In genomic region chr12:117063162-117063911, GRCh38 we compare ENCODE assay signal across 8 cellular contexts. TPM values are rescaled to one million over a fixed set of nuclear protein-coding genes. Genes with fewer than 3 reads are reported as not detected.
DNase-seq lines count a peak whose midpoint lies in the region; ATAC-seq, FAIRE-seq and TF ChIP-seq lines count a peak whose summit lies in the region.

No MANE protein-coding gene starts in this region.

- peaks cover 39 to 52% (median 41%) of the 10 kb centered on the region in 3 donors for H3K4me1 Mint-ChIP-seq in CD8-positive, alpha-beta memory T cell
- peaks cover 46% of the 10 kb centered on the region for H3K4me1 Mint-ChIP-seq in GM23338
- H3K4me1 Mint-ChIP-seq in WTC11 = peaks cover 40% of the 10 kb centered on the region

- no peaks in the 10 kb centered on the region for H3K79me2 ChIP-seq in GM23338 (replicated peaks; ENCODE audit: insufficient read depth)

- no peaks in the 10 kb centered on the region for H3K36me3 ChIP-seq in CD8-positive, alpha-beta memory T cell (ENCODE audit: insufficient read depth, low read length)
- H3K36me3 ChIP-seq in GM23338 (ENCODE audit: insufficient read depth) (no peaks in the 10 kb centered on the region), urinary bladder (ENCODE audit: insufficient read depth) (no peaks in the 10 kb centered on the region)

- peak overlapping the region; percentile 93; the same call in 1 of the 2 replicates for H2AFZ ChIP-seq in GM23338

- H3K4me2 ChIP-seq in GM23338 = peak overlapping the region; percentile 71; the same call in 1 of the 2 replicates

- H3K36me3 Mint-ChIP-seq in CD8-positive, alpha-beta memory T cell = no peaks in the 10 kb centered on the region
- H3K36me3 Mint-ChIP-seq in GM23338 (ENCODE audit: low read depth) (no peaks in the 10 kb centered on the region), WTC11 (no peaks in the 10 kb centered on the region)

- peak overlapping the region; percentile 71 to 84 (median 80) for H3K4me3 Mint-ChIP-seq in CD8-positive, alpha-beta memory T cell
- H3K4me3 Mint-ChIP-seq in GM23338 (no peak overlapping the region), WTC11 (no peak overlapping the region)

- peak; percentile 12 to 56 (median 38) for DNase-seq in CD8-positive, alpha-beta memory T cell
- DNase-seq in GM23338 (ENCODE audit: low spot score) (peak; percentile 27), WTC11 (ENCODE audit: low spot score) (no peak), hypothalamus (lab: John Stamatoyannopoulos, UW) (peak in 31 of 51 donors; percentile 8 to 59 (median 34)), COLO668 (lab: John Stamatoyannopoulos, UW; ENCODE audit: unreplicated experiment) (no peak), frontal cortex (ENCODE audit: low spot score in 2 of 2) (no peak)

- TF ChIP-seq CTCF in GM23338 (conservative IDR thresholded peaks at IDR 0.05; ENCODE audit: low read depth in 2 of 2) (no peak), WTC11 (IDR thresholded peaks at IDR 0.05) (no peak)

- POLR2A ChIA-PET in CD8-positive, alpha-beta memory T cell (lab: Charles Lee) = interaction anchor here (0.5 to 1.0 kb wide), 3 partner anchors 32 to 68 kb away, joined by 3 to 11 read pairs (median 3); no protein-coding TSS in a partner anchor
- POLR2A ChIA-PET in WTC11 (lab: Charles Lee) = interaction anchor here (1.6 kb wide), 1 partner anchor 35 kb away, joined by 5 read pairs; the partner anchor contains the start of gene TESC

- CTCF ChIA-PET in CD8-positive, alpha-beta memory T cell (lab: Charles Lee) = interaction anchor here (0.9 to 1.9 kb wide), 6 partner anchors 24 to 56 kb away, joined by 3 to 10 read pairs (median 3); partner anchors contain the start of gene TESC
- CTCF ChIA-PET in WTC11 (lab: Charles Lee) = interaction anchor here (1.0 to 1.3 kb wide), 2 partner anchors 35 to 56 kb away, joined by 4 read pairs; no protein-coding TSS in a partner anchor

- H4K20me1 ChIP-seq in GM23338 (replicated peaks; ENCODE audit: insufficient read depth) = no peaks in the 10 kb centered on the region

- H3K9me3 ChIP-seq in CD8-positive, alpha-beta memory T cell (ENCODE audit: low read length) = no peaks in the 10 kb centered on the region

- H3K27me3 Mint-ChIP-seq in CD8-positive, alpha-beta memory T cell = peaks cover 0 to 1% of the 10 kb centered on the region in 2 donors
- peaks cover 6% of the 10 kb centered on the region for H3K27me3 Mint-ChIP-seq in GM23338 (ENCODE audit: insufficient read depth, low read depth, poor library complexity)
- no peaks in the 10 kb centered on the region for H3K27me3 Mint-ChIP-seq in WTC11 (ENCODE audit: low read depth)

- peak overlapping the region; percentile 43 for H3K4me3 ChIP-seq in CD8-positive, alpha-beta memory T cell (ENCODE audit: low read length)
- no peak overlapping the region for H3K4me3 ChIP-seq in GM23338
- H3K4me3 ChIP-seq in urinary bladder (ENCODE audit: low read depth, low read length) = no peak overlapping the region

- H3K27me3 ChIP-seq in CD8-positive, alpha-beta memory T cell (ENCODE audit: insufficient read depth, low read length, poor library complexity, severe bottlenecking) = no peaks in the 10 kb centered on the region
- H3K27me3 ChIP-seq in GM23338 (ENCODE audit: insufficient read depth) = no peaks in the 10 kb centered on the region

- peak; percentile 11 for ATAC-seq in GM23338
- peak; percentile 29 for ATAC-seq in WTC11
- ATAC-seq in GM18517 (IDR thresholded peaks at IDR 0.05; ENCODE audit: unreplicated experiment) = no peak

- no peak overlapping the region for H3K27ac ChIP-seq in CD8-positive, alpha-beta memory T cell (ENCODE audit: low read depth, low read length)
- H3K27ac ChIP-seq in GM23338 (ENCODE audit: low read depth) = no peak overlapping the region
- H3K27ac ChIP-seq in urinary bladder (ENCODE audit: low read depth) = peak overlapping the region; percentile 13

- no peaks in the 10 kb centered on the region for H3K9me2 ChIP-seq in GM23338 (ENCODE audit: insufficient read depth)

- no peaks in the 10 kb centered on the region for H3K9me3 Mint-ChIP-seq in CD8-positive, alpha-beta memory T cell
- H3K9me3 Mint-ChIP-seq in GM23338 (no peaks in the 10 kb centered on the region; the same call in 2 of the 3 replicates), WTC11 (no peaks in the 10 kb centered on the region)

- H3K27ac Mint-ChIP-seq in CD8-positive, alpha-beta memory T cell = peak overlapping the region; percentile 78 to 96 (median 90)
- H3K27ac Mint-ChIP-seq in GM23338 (peak overlapping the region; percentile 46; the same call in 1 of the 2 replicates), WTC11 (peak overlapping the region; percentile 88)

- H3F3A ChIP-seq in GM23338 (replicated peaks; ENCODE audit: low read depth) = no peaks in the 10 kb centered on the region

- 73% methylated on average over 16 of the region's 16 CpGs for WGBS in urinary bladder

- no peak for FAIRE-seq in frontal cortex (lab: Jason Lieb, UNC)

- peaks cover 25% of the 10 kb centered on the region for H3K4me1 ChIP-seq in CD8-positive, alpha-beta memory T cell (ENCODE audit: insufficient read depth, low read length)
- H3K4me1 ChIP-seq in GM23338 (ENCODE audit: insufficient read depth) = peaks cover 20% of the 10 kb centered on the region
- H3K4me1 ChIP-seq in urinary bladder (ENCODE audit: insufficient read depth) = no peaks in the 10 kb centered on the region

TF ChIP-seq in GM23338, 12 proteins besides CTCF, POLR2A, EP300 and RAD21 (continues in another document):
- TF ChIP-seq JUNB (IDR thresholded peaks at IDR 0.05; ENCODE audit: unreplicated experiment) = no peak
- no peak for TF ChIP-seq REST (IDR thresholded peaks at IDR 0.05; ENCODE audit: unreplicated experiment)
- TF ChIP-seq ZNF114 (CRISPR knock-in tag; IDR thresholded peaks at IDR 0.05) = no peak
- TF ChIP-seq CREB1 (CRISPR knock-in tag; IDR thresholded peaks at IDR 0.05; ENCODE audit: low read depth) = no peak
- TF ChIP-seq POLR2AphosphoS5 (IDR thresholded peaks at IDR 0.05; ENCODE audit: low read depth) = no peak
- no peak for TF ChIP-seq EZH2 (IDR thresholded peaks at IDR 0.05; ENCODE audit: low read depth, unreplicated experiment)

TF ChIP-seq in WTC11, 78 proteins besides CTCF, POLR2A, EP300 and RAD21:
- TF ChIP-seq ARID4B (CRISPR knock-in tag; IDR thresholded peaks at IDR 0.05; ENCODE audit: borderline replicate concordance) = no peak
- TF ChIP-seq ZNF671 (CRISPR knock-in tag; IDR thresholded peaks at IDR 0.05) = no peak
- TF ChIP-seq TP53 (CRISPR knock-in tag; IDR thresholded peaks at IDR 0.05) = no peak
- 0 out of 2 replicates have a peak, but pooled peaks have one; percentile 3 for TF ChIP-seq USF2 (CRISPR knock-in tag; IDR thresholded peaks at IDR 0.05)

RNA-seq across cellular contexts. Expression of gene TESC, which starts 35.9 kb away (rescaled TPM):
- total RNA-seq in CD8-positive, alpha-beta memory T cell = 10 to 100 TPM; 32.3 to 32.6 TPM
- 22.8 TPM for polyA plus RNA-seq in CD8-positive, alpha-beta memory T cell
- total RNA-seq in GM23338 (2014; rRNA removed; shearing (Covaris generic)) = 4.2 and 17.0 TPM in 2 replicates
- polyA plus RNA-seq in GM23338 (2016; fragmentation: Nextera tagmentation; extraction: Ambion mirVana) (10.4 and 12.0 TPM in 2 replicates), urinary bladder (22.4 TPM)
- total RNA-seq in WTC11 (2021) (10.8 to 15.5 TPM (median 14.9 TPM) in 3 replicates), urinary bladder (16.1 TPM), frontal cortex (6.5 TPM)

Comparison
In these comparisons a context has a peak if more than half of its experiments do, and no peak if none do; other contexts are left out.
1. DNase-seq: peak in CD8-positive, alpha-beta memory T cell (5 of 5), GM23338 (single experiment) and hypothalamus (31 of 51); none in WTC11 (single experiment), COLO668 (single experiment) and frontal cortex (0 of 2).
2. H3K4me3 Mint-ChIP-seq: peak in CD8-positive, alpha-beta memory T cell (7 of 7); none in GM23338 (single experiment) and WTC11 (single experiment).
3. Peak in every context shown above with its lines, with median percentiles within 50 percentile points of each other: H3K27ac Mint-ChIP-seq.